1 cellular context compared by ENCODE assay signal in genomic region chr19:5767949-5768348, GRCh38.
TF ChIP-seq lines count a peak whose summit lies in the region.

No MANE protein-coding gene starts in this region.

TF ChIP-seq in HepG2, 621 proteins besides CTCF, POLR2A, EP300 and RAD21:
- TF ChIP-seq POLR2G (IDR thresholded peaks at IDR 0.05; ENCODE audit: low read depth, low read length) (no peak), IRF2 (CRISPR knock-in tag; IDR thresholded peaks at IDR 0.05) (no peak), RXRA (CRISPR knock-in tag; IDR thresholded peaks at IDR 0.05) (0 out of 2 replicates have a peak, but pooled peaks have one; percentile 17), ZBTB3 (CRISPR knock-in tag; IDR thresholded peaks at IDR 0.05; ENCODE audit: borderline replicate concordance, low read depth) (no peak), CEBPG (CRISPR knock-in tag; IDR thresholded peaks at IDR 0.05) (peak; percentile 79), ATF7 (IDR thresholded peaks at IDR 0.05) (no peak), ATF7 (CRISPR knock-in tag; IDR thresholded peaks at IDR 0.05) (no peak), SOX5 (CRISPR knock-in tag; IDR thresholded peaks at IDR 0.05; ENCODE audit: borderline replicate concordance) (peak; percentile 10; the same call in 1 of the 2 replicates), ZNF737 (CRISPR knock-in tag; IDR thresholded peaks at IDR 0.05; ENCODE audit: borderline replicate concordance) (no peak), ATF4 (CRISPR knock-in tag; IDR thresholded peaks at IDR 0.05) (peak in 1 of 2 experiments; percentile 48; a peak in 1 of 4 replicates), ZNF768 (CRISPR knock-in tag; IDR thresholded peaks at IDR 0.05) (no peak), NR2F6 (IDR thresholded peaks at IDR 0.05) (no peak), NR2F6 (CRISPR knock-in tag; IDR thresholded peaks at IDR 0.05) (peak; percentile 44; the same call in 1 of the 2 replicates), KLF13 (CRISPR knock-in tag; IDR thresholded peaks at IDR 0.05) (no peak), CEBPB (IDR thresholded peaks at IDR 0.05; ENCODE audit: borderline replicate concordance, low read depth, low read length) (peak; percentile 73), MAFG (CRISPR knock-in tag; IDR thresholded peaks at IDR 0.05) (no peak), SMARCE1 (IDR thresholded peaks at IDR 0.05; ENCODE audit: borderline replicate concordance) (no peak), HOXA3 (CRISPR knock-in tag; IDR thresholded peaks at IDR 0.05) (peak; percentile 15; the same call in 1 of the 2 replicates), ZBTB21 (CRISPR knock-in tag; IDR thresholded peaks at IDR 0.05) (peak; percentile 72; the same call in 1 of the 2 replicates), ZNF841 (CRISPR knock-in tag; IDR thresholded peaks at IDR 0.05; ENCODE audit: borderline replicate concordance) (no peak), RFX5 (IDR thresholded peaks at IDR 0.05; ENCODE audit: low read depth, low read length) (0 out of 2 replicates have a peak, but pooled peaks have one; percentile 37), ZFY (CRISPR knock-in tag; IDR thresholded peaks at IDR 0.05) (no peak)
- TF ChIP-seq, protein P1, sequence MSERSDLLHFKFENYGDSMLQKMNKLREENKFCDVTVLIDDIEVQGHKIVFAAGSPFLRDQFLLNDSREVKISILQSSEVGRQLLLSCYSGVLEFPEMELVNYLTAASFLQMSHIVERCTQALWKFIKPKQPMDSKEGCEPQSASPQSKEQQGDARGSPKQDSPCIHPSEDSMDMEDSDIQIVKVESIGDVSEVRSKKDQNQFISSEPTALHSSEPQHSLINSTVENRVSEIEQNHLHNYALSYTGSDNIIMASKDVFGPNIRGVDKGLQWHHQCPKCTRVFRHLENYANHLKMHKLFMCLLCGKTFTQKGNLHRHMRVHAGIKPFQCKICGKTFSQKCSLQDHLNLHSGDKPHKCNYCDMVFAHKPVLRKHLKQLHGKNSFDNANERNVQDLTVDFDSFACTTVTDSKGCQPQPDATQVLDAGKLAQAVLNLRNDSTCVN (CRISPR knock-in tag; IDR thresholded peaks at IDR 0.05; ENCODE audit: borderline replicate concordance) = no peak
- TF ChIP-seq, protein P2, sequence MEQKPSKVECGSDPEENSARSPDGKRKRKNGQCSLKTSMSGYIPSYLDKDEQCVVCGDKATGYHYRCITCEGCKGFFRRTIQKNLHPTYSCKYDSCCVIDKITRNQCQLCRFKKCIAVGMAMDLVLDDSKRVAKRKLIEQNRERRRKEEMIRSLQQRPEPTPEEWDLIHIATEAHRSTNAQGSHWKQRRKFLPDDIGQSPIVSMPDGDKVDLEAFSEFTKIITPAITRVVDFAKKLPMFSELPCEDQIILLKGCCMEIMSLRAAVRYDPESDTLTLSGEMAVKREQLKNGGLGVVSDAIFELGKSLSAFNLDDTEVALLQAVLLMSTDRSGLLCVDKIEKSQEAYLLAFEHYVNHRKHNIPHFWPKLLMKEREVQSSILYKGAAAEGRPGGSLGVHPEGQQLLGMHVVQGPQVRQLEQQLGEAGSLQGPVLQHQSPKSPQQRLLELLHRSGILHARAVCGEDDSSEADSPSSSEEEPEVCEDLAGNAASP (CRISPR knock-in tag; IDR thresholded peaks at IDR 0.05; ENCODE audit: borderline replicate concordance) = peak; percentile 20; the same call in 1 of the 2 replicates
